Comparison of ENCODE assay signal across 15 cellular contexts in genomic region chr12:15830538-15830937, GRCh38. TPM values are rescaled to one million over a fixed set of nuclear protein-coding genes. Genes with fewer than 3 reads are reported as not detected.
DNase-seq lines count a peak whose midpoint lies in the region; ATAC-seq and TF ChIP-seq lines count a peak whose summit lies in the region.
"Had no signal": no experiment of that assay in that cellular context is flagged by ENCODE, and none has a peak within 500 bp of the region (broad histone marks: within the 10 kb centered on the region; RNA-seq: fewer than 3 reads in every experiment).

No MANE protein-coding gene starts in this region.

- peak overlapping the region; percentile 82 for H2AFZ ChIP-seq in GM23248

- peak overlapping the region; percentile 85 for H3K4me2 ChIP-seq in GM23248 (ENCODE audit: unreplicated experiment)

- H3K27me3 ChIP-seq in GM23248 (replicated peaks; ENCODE audit: insufficient read depth) (no peaks in the 10 kb centered on the region), gastrocnemius medialis (no peaks in the 10 kb centered on the region)

- ATAC-seq in gastrocnemius medialis, result no peak
- no peak for ATAC-seq in GM21576 (IDR thresholded peaks at IDR 0.05; ENCODE audit: unreplicated experiment)
- ATAC-seq in GM21360 (IDR thresholded peaks at IDR 0.05; ENCODE audit: unreplicated experiment), result no peak

- no peaks in the 10 kb centered on the region for H4K20me1 ChIP-seq in GM23248 (ENCODE audit: insufficient read depth)

- no peaks in the 10 kb centered on the region for H3K79me2 ChIP-seq in GM23248 (ENCODE audit: insufficient read depth)

- H3K9me3 ChIP-seq in GM23248 (ENCODE audit: low read depth), result no peaks in the 10 kb centered on the region
- H3K9me3 ChIP-seq in gastrocnemius medialis, result no peaks in the 10 kb centered on the region

- peak overlapping the region; percentile 62 for H3K4me3 ChIP-seq in GM23248
- no peak overlapping the region for H3K4me3 ChIP-seq in gastrocnemius medialis

- 5 to 7% methylated on average over 3 of the region's 3 CpGs for WGBS in GM23248 (ENCODE audit: low coverage in 1 of 2, low lambda C conversion rate in 2 of 2, missing lambda C conversion rate in 2 of 2), 2 experiments

- intact Hi-C loops in gastrocnemius medialis (cut with DNase I; ENCODE audit: low total_unique reads), result no loop called here

- no peak for TF ChIP-seq POLR2A in gastrocnemius medialis (IDR thresholded peaks at IDR 0.05)

- H3K36me3 ChIP-seq in GM23248 (ENCODE audit: low read depth) (no peaks in the 10 kb centered on the region), gastrocnemius medialis (no peaks in the 10 kb centered on the region)

- peaks cover 35% of the 10 kb centered on the region for H3K4me1 ChIP-seq in GM23248 (ENCODE audit: insufficient read depth)
- peaks cover 0 to 4% of the 10 kb centered on the region in 2 donors for H3K4me1 ChIP-seq in gastrocnemius medialis

- peak; percentile 64 for DNase-seq in GM23248
- DNase-seq in amniotic epithelial cell (ENCODE audit: low read depth), result peak; percentile 85
- DNase-seq in fibroblast of peridontal ligament (ENCODE audit: extremely low read depth), result peak; percentile 63
- DNase-seq in gastrocnemius medialis, result no peak
- DNase-seq in NCI-H2107 (lab: John Stamatoyannopoulos, UW), result no peak
- no peak for DNase-seq in NCI-H187 (lab: John Stamatoyannopoulos, UW)
- DNase-seq: activated naive CD4-positive, alpha-beta T cell treated with anti-CD3 and anti-CD28 coated beads, Interleukin-2, amount 50 U/mL, for 16 hours; C1 segment of cervical spinal cord; cortex of kidney; foreskin melanocyte; islet precursor cell; posterior cingulate gyrus; stimulated activated CD4-positive, alpha-beta T cell treated with anti-CD3 and anti-CD28 coated beads, Interleukin-2, amount 100 ng/mL, for 24 hours had no signal

- in situ Hi-C loops in GM23248 (cut with MboI), result no loop called here
- in situ Hi-C loops in gastrocnemius medialis (cut with MboI; ENCODE audit: low sequenced_read_pairs in 4 of 4), result no loop called here

- H3F3A ChIP-seq in GM23248 (ENCODE audit: insufficient read depth), result peaks cover 28% of the 10 kb centered on the region

- no peaks in the 10 kb centered on the region for H3K9me2 ChIP-seq in GM23248 (ENCODE audit: insufficient read depth)

- H3K27ac ChIP-seq in GM23248 (peak overlapping the region; percentile 90), gastrocnemius medialis (peak overlapping the region; percentile 16 to 44 (median 26))

- peak overlapping the region; percentile 64 for H3K9ac ChIP-seq in GM23248

- TF ChIP-seq CTCF in gastrocnemius medialis (IDR thresholded peaks at IDR 0.05 in 4 of 5, conservative IDR thresholded peaks at IDR 0.05 in 1 of 5), result no peak

RNA-seq across cellular contexts. Expression of gene EPS8, which starts 41.4 kb away (rescaled TPM):
- total RNA-seq in GM23248 (2014; rRNA removed; shearing (Covaris generic)), result 107 and 123 TPM in 2 replicates
- polyA plus RNA-seq in GM23248 (2016; fragmentation: Nextera tagmentation; extraction: Ambion mirVana), result 100 and 103 TPM in 2 replicates
- total RNA-seq in gastrocnemius medialis, result 10 to 100 TPM; 26.8 to 48.4 (median 32.0) TPM

RNA-seq across cellular contexts. Expression of gene STRAP, which starts 51.6 kb away (rescaled TPM):
- 94.1 and 128 TPM in 2 replicates for total RNA-seq in GM23248 (2014; rRNA removed; shearing (Covaris generic))
- polyA plus RNA-seq in GM23248 (2016; fragmentation: Nextera tagmentation; extraction: Ambion mirVana), result 284 and 294 TPM in 2 replicates
- 100 to 1,000 TPM in 3 of 4 donors, 10 to 100 TPM in 1; 77.7 to 106 (median 102) TPM for total RNA-seq in gastrocnemius medialis

Comparison
In these comparisons a context has a peak if more than half of its experiments do, and no peak if none do; other contexts are left out.
1. DNase-seq: peak in GM23248 (single experiment), amniotic epithelial cell (single experiment) and fibroblast of peridontal ligament (single experiment); none in gastrocnemius medialis (0 of 2), NCI-H2107 (single experiment) and NCI-H187 (0 of 2).